8 cellular contexts compared by ENCODE assay signal in genomic region chr2:111772180-111772579, GRCh38.
DNase-seq lines count a peak whose midpoint lies in the region; ATAC-seq, FAIRE-seq and TF ChIP-seq lines count a peak whose summit lies in the region.
"Not testable (repeated sequence)": the region's sequence is repeated elsewhere in the genome, so short reads cannot be mapped to it uniquely, and the experiment has no call there.

No MANE protein-coding gene starts in this region.

- H3K27me3 ChIP-seq in GM23338 (ENCODE audit: insufficient read depth); Panc1 (ENCODE audit: control insufficient read depth, insufficient read depth, low read length): not testable (repeated sequence)

- not testable (repeated sequence) for H3K4me3 Mint-ChIP-seq in GM23338, naive B cell

- H3K79me2 ChIP-seq in GM23338 (replicated peaks; ENCODE audit: insufficient read depth) = not testable (repeated sequence)

- not testable (repeated sequence) for H3K4me1 Mint-ChIP-seq in GM23338, naive B cell

- POLR2A ChIA-PET in Panc1 (lab: Charles Lee) = not testable (repeated sequence)

- H3K27ac Mint-ChIP-seq in GM23338; activated naive CD4-positive, alpha-beta T cell treated with anti-CD3 and anti-CD28 coated beads, Interleukin-2, amount 50 U/mL, for 72 hours; naive B cell: not testable (repeated sequence)

- in situ Hi-C loops in Panc1 (cut with HindIII; ENCODE audit: low pct_unique_long_range_greater_than_20kb, low sequenced_read_pairs) = not testable (repeated sequence)

- intact Hi-C loops in Panc1 (cut with micrococcal nuclease; ENCODE audit: unreplicated experiment); Right ventricle myocardium superior (cut with DNase I): not testable (repeated sequence)

- H3K27me3 Mint-ChIP-seq in GM23338 (ENCODE audit: insufficient read depth, low read depth, poor library complexity); naive B cell: not testable (repeated sequence)

- not testable (repeated sequence) for H3K36me3 ChIP-seq in GM23338 (ENCODE audit: insufficient read depth); Panc1 (ENCODE audit: control insufficient read depth, insufficient read depth, low read length)

- H3F3A ChIP-seq in GM23338 (replicated peaks; ENCODE audit: low read depth) = not testable (repeated sequence)

- H3K4me2 ChIP-seq in GM23338 = not testable (repeated sequence)

- H4K20me1 ChIP-seq in GM23338 (replicated peaks; ENCODE audit: insufficient read depth) = not testable (repeated sequence)

- ATAC-seq in GM18517 (IDR thresholded peaks at IDR 0.05; ENCODE audit: unreplicated experiment) = peak; percentile 52
- peak; percentile 93 for ATAC-seq in GM23338
- peak; percentile 78 for ATAC-seq in HG03175 (IDR thresholded peaks at IDR 0.05; ENCODE audit: unreplicated experiment)
- peak; percentile 97 for ATAC-seq in Panc1
- peak; percentile 56 to 76 for ATAC-seq in activated naive CD4-positive, alpha-beta T cell treated with anti-CD3 and anti-CD28 coated beads, Interleukin-2, amount 50 U/mL, for 72 hours
- ATAC-seq in Right ventricle myocardium superior (ENCODE audit: poor library complexity) = peak; percentile 89
- ATAC-seq in naive B cell (ENCODE audit: low read depth in 2 of 2) = peak; percentile 37 to 55

- not testable (repeated sequence) for H3K9me3 ChIP-seq in Panc1 (ENCODE audit: control insufficient read depth, insufficient read depth, low read depth, low read length)

- peaks cover 24% of the 10 kb centered on the region for H3K36me3 Mint-ChIP-seq in GM23338 (ENCODE audit: low read depth)
- H3K36me3 Mint-ChIP-seq in activated naive CD4-positive, alpha-beta T cell treated with anti-CD3 and anti-CD28 coated beads, Interleukin-2, amount 50 U/mL, for 72 hours = not testable (repeated sequence)
- peaks cover 0 to 15% of the 10 kb centered on the region in 2 donors for H3K36me3 Mint-ChIP-seq in naive B cell

- BruUV-seq in Panc1 (replicated peaks; lab: Mats Ljungman, UMichigan) = not testable (repeated sequence)

- not testable (repeated sequence) for H3K27ac ChIP-seq in GM23338 (ENCODE audit: low read depth); Panc1 (ENCODE audit: low read length)

- DNase-seq in GM23338 (ENCODE audit: low spot score); Panc1 (ENCODE audit: low read depth, low spot score); activated naive CD4-positive, alpha-beta T cell treated with anti-CD3 and anti-CD28 coated beads, Interleukin-2, amount 50 U/mL, for 72 hours (ENCODE audit: low spot score in 2 of 2); Right ventricle myocardium superior; naive B cell; urothelium cell line (ENCODE audit: low spot score): not testable (repeated sequence)

- H3K4me3 ChIP-seq in GM23338; Panc1 (ENCODE audit: low read depth in 2 of 2, low read length in 2 of 2): not testable (repeated sequence)

- not testable (repeated sequence) for H2AFZ ChIP-seq in GM23338

- peak; percentile 98 for FAIRE-seq in urothelium cell line (lab: Jason Lieb, UNC)

- CTCF ChIA-PET in Panc1 (lab: Charles Lee) = not testable (repeated sequence)

- H3K9me3 Mint-ChIP-seq in GM23338; activated naive CD4-positive, alpha-beta T cell treated with anti-CD3 and anti-CD28 coated beads, Interleukin-2, amount 50 U/mL, for 72 hours; naive B cell: not testable (repeated sequence)

- H3K4me1 ChIP-seq in GM23338 (ENCODE audit: insufficient read depth); Panc1 (ENCODE audit: control insufficient read depth, insufficient read depth, low read length): not testable (repeated sequence)

- not testable (repeated sequence) for H3K9me2 ChIP-seq in GM23338 (ENCODE audit: insufficient read depth)

- TF ChIP-seq CTCF in GM23338 (conservative IDR thresholded peaks at IDR 0.05; ENCODE audit: low read depth in 2 of 2) = peak; percentile 1 to 27; a peak in 1 of 4 replicates
- not testable (repeated sequence) for TF ChIP-seq CTCF in Panc1 (IDR thresholded peaks at IDR 0.05)

Comparison
In these comparisons a context has a peak if more than half of its experiments do, and no peak if none do; other contexts are left out.
1. ATAC-seq: peak in every context shown above with its lines; median percentile 97 in Panc1; 93 in GM23338; 89 in Right ventricle myocardium superior; 78 in HG03175; 66 in activated naive CD4-positive, alpha-beta T cell treated with anti-CD3 and anti-CD28 coated beads, Interleukin-2, amount 50 U/mL, for 72 hours; 52 in GM18517; 46 in naive B cell.